In the genomic region with DNA sequence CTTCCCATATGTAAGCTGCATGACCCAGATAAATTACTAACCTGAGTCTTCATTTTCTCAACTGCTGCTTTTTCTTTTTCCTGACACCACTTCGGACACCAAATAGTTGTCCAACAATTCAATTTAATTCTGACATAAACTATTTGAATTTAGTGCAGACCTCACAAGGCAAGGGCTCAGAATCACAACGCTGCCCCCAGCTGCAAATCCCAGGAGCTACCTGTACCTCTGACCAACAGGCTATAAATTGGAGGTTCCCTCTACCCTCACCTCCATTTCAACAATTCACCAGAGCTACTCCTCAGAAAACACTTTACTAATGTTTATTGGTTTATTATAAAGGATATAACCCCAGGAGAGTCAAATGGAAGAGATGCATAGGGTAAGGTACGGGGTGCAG, we compare ENCODE assay signal across 29 cellular contexts.
"Had no signal": no experiment of that assay in that cellular context is flagged by ENCODE, and none has a peak within 500 bp of the region (broad histone marks: within the 10 kb centered on the region; RNA-seq: fewer than 3 reads in every experiment).

No MANE protein-coding gene starts in this region.

- H3K36me3 ChIP-seq: heart right ventricle, left lung, lower lobe of right lung, neural progenitor cell, neutrophil, right atrium auricular region, right lobe of liver, tibial nerve, upper lobe of left lung had no signal

- H3K9me3 Mint-ChIP-seq: nephron progenitor cell, neural progenitor cell had no signal

- H3K27me3 ChIP-seq: heart right ventricle, left lung, neural progenitor cell, neutrophil, right atrium auricular region, right lobe of liver, tibial nerve, upper lobe of left lung had no signal

- H3K36me3 Mint-ChIP-seq: immature natural killer cell; naive B cell; natural killer cell; neural progenitor cell; stimulated activated memory B cell treated with anti-CD40 and anti-IgM and Interleukin-4, amounts not matched to agents 10 μg/mL and 1 μg/mL and 100 μg/mL, for 72 hours had no signal

- H3K4me1 ChIP-seq: heart right ventricle, left lung, lower lobe of right lung, neural progenitor cell, parathyroid adenoma, right atrium auricular region, right lobe of liver, upper lobe of left lung had no signal

- H3K4me3 ChIP-seq: heart right ventricle, left lung, lower lobe of right lung, neural progenitor cell, right atrium auricular region, right lobe of liver, smooth muscle cell, tibial nerve, upper lobe of left lung had no signal

- ATAC-seq: heart right ventricle; left colon; left lung; lower lobe of right lung; natural killer cell; right lobe of liver; stimulated activated memory B cell treated with anti-CD40 and anti-IgM and Interleukin-4, amounts not matched to agents 10 μg/mL and 1 μg/mL and 100 μg/mL, for 72 hours; stimulated activated naive CD8-positive, alpha-beta T cell treated with anti-CD3 and anti-CD28 coated beads, Interleukin-15, amount 100 ng/mL, for 72 hours had no signal

- H3K9me3 ChIP-seq: lower lobe of right lung, neutrophil, right atrium auricular region, right lobe of liver, tibial nerve, upper lobe of left lung had no signal

- H3K4me3 Mint-ChIP-seq: immature natural killer cell; naive B cell; natural killer cell; nephron progenitor cell; neural progenitor cell; stimulated activated memory B cell treated with anti-CD40 and anti-IgM and Interleukin-4, amounts not matched to agents 10 μg/mL and 1 μg/mL and 100 μg/mL, for 72 hours; stimulated activated naive CD8-positive, alpha-beta T cell treated with anti-CD3 and anti-CD28 coated beads, Interleukin-15, amount 100 ng/mL, for 72 hours had no signal

- H3K27ac ChIP-seq: heart right ventricle, left lung, lower lobe of right lung, neural progenitor cell, neutrophil, parathyroid adenoma, right atrium auricular region, right lobe of liver, tibial nerve, upper lobe of left lung had no signal

- DNase-seq: heart right ventricle; hippocampal formation; immature natural killer cell; kidney; left colon; left lung; lower lobe of right lung; mammary epithelial cell; mesenchymal stem cell; naive B cell; natural killer cell; nephron progenitor cell; occipital lobe; right lobe of liver; stimulated activated CD4-positive, alpha-beta T cell treated with anti-CD3 and anti-CD28 coated beads, Interleukin-1b, Interleukin-23, amount 100 ng/mL, for 48 hours; stimulated activated CD4-positive, alpha-beta T cell treated with anti-CD3 and anti-CD28 coated beads, Interleukin-2, amount 100 ng/mL, for 48 hours; stimulated activated CD4-positive, alpha-beta T cell treated with anti-CD3 and anti-CD28 coated beads, Interleukin-4, amount 100 ng/mL, for 4 hours; stimulated activated CD8-positive, alpha-beta memory T cell treated with anti-CD3 and anti-CD28 coated beads, Interleukin-4, amount 100 ng/mL, for 48 hours; stimulated activated naive CD4-positive, alpha-beta T cell treated with Interleukin-2 at 50 U/mL for 16 hours; stimulated activated naive CD8-positive, alpha-beta T cell treated with anti-CD3 and anti-CD28 coated beads, Interleukin-15, amount 100 ng/mL, for 72 hours; substantia nigra; upper lobe of left lung had no signal

- H3K27ac Mint-ChIP-seq: immature natural killer cell; naive B cell; natural killer cell; nephron progenitor cell; neural progenitor cell; stimulated activated memory B cell treated with anti-CD40 and anti-IgM and Interleukin-4, amounts not matched to agents 10 μg/mL and 1 μg/mL and 100 μg/mL, for 72 hours; stimulated activated naive CD8-positive, alpha-beta T cell treated with anti-CD3 and anti-CD28 coated beads, Interleukin-15, amount 100 ng/mL, for 72 hours had no signal

- H3K4me1 Mint-ChIP-seq: immature natural killer cell; naive B cell; natural killer cell; nephron progenitor cell; neural progenitor cell; stimulated activated memory B cell treated with anti-CD40 and anti-IgM and Interleukin-4, amounts not matched to agents 10 μg/mL and 1 μg/mL and 100 μg/mL, for 72 hours; stimulated activated naive CD8-positive, alpha-beta T cell treated with anti-CD3 and anti-CD28 coated beads, Interleukin-15, amount 100 ng/mL, for 72 hours had no signal

- H3K27me3 Mint-ChIP-seq: naive B cell; stimulated activated memory B cell treated with anti-CD40 and anti-IgM and Interleukin-4, amounts not matched to agents 10 μg/mL and 1 μg/mL and 100 μg/mL, for 72 hours; stimulated activated naive CD8-positive, alpha-beta T cell treated with anti-CD3 and anti-CD28 coated beads, Interleukin-15, amount 100 ng/mL, for 72 hours had no signal
